Comparison of ENCODE assay signal across 31 cellular contexts in genomic region chr12:81136519-81136918, GRCh38. TPM values are rescaled to one million over a fixed set of nuclear protein-coding genes. Genes with fewer than 3 reads are reported as not detected.
"Had no signal": no experiment of that assay in that cellular context is flagged by ENCODE, and none has a peak within 500 bp of the region (broad histone marks: within the 10 kb centered on the region; RNA-seq: fewer than 3 reads in every experiment).

No MANE protein-coding gene starts in this region.

- H3K36me3 ChIP-seq: adrenal gland, breast epithelium, MG63, Peyer's patch had no signal

- H3K4me3 Mint-ChIP-seq: activated CD4-positive, alpha-beta T cell treated with anti-CD3 and anti-CD28 coated beads for 36 hours; activated CD4-positive, alpha-beta T cell treated with anti-CD3 and anti-CD28 coated beads, Interleukin-2, amount 10 ng/mL, durations not matched to agents 7 days and 5 days; activated CD8-positive, alpha-beta T cell treated with anti-CD3 and anti-CD28 coated beads, Interleukin-2, amount 10 ng/mL, durations not matched to agents 7 days and 5 days; activated naive CD4-positive, alpha-beta T cell treated with anti-CD3 and anti-CD28 coated beads for 36 hours; activated T-cell treated with anti-CD3 and anti-CD28 coated beads, Interleukin-2, amount 50 U/mL, for 24 hours; T-helper 1 cell treated with Interleukin-12 subunit alpha and Interleukin-12 subunit beta and Interleukin-4 antibody, amounts not matched to agents 30 μg/mL and 1 μg/mL, for 36 hours; T-helper 2 cell treated with Interferon-gamma antibody and Interleukin-4, amounts not matched to agents 5 μg/mL and 100 μg/mL, for 36 hours had no signal

- FAIRE-seq: astrocyte, TTC549 had no signal

- H3K9me3 ChIP-seq: adrenal gland, body of pancreas, breast epithelium, MG63, Peyer's patch had no signal

- H3K27me3 ChIP-seq: adrenal gland, body of pancreas, breast epithelium, MG63, Peyer's patch had no signal

- H3K4me1 ChIP-seq: adrenal gland, body of pancreas, breast epithelium, Peyer's patch had no signal

- DNase-seq: activated CD4-positive, alpha-beta T cell treated with anti-CD3 and anti-CD28 coated beads for 36 hours; activated CD4-positive, alpha-beta T cell treated with anti-CD3 and anti-CD28 coated beads, Interleukin-2, amount 10 ng/mL, durations not matched to agents 7 days and 5 days; activated CD4-positive, alpha-beta T cell treated with anti-CD3 and anti-CD28 coated beads, Interleukin-2, amount 50 U/mL, for 48 hours; activated CD8-positive, alpha-beta T cell treated with anti-CD3 and anti-CD28 coated beads, Interleukin-2, amount 10 ng/mL, durations not matched to agents 7 days and 5 days; activated gamma-delta T cell treated with Interleukin-2 at 50 U/mL for 16 hours; activated naive CD4-positive, alpha-beta T cell treated with anti-CD3 and anti-CD28 coated beads for 36 hours; activated T-cell treated with anti-CD3 and anti-CD28 coated beads, Interleukin-2, amount 50 U/mL, for 24 hours; adrenal gland; body of pancreas; Karpas-422; MG63; NCI-H1048; NCI-H1105 treated with DMSO at 0.1 percent for 48 hours; NCI-H1436; NCI-H1694; NCI-H1930; NCI-H345; NCI-H524 treated with DMSO at 0.1 percent for 48 hours; NCI-H748 treated with DMSO at 0.1 percent for 48 hours; NK-92 treated with Interleukin-12 subunit alpha and Interleukin-12 subunit beta, amount 100 ng/mL, for 24 hours; PC-3; Peyer's patch had no signal

- H3K4me3 ChIP-seq: adrenal gland, body of pancreas, breast epithelium, MG63, Peyer's patch had no signal

- H3K27ac Mint-ChIP-seq: activated CD4-positive, alpha-beta T cell treated with anti-CD3 and anti-CD28 coated beads for 36 hours; activated CD4-positive, alpha-beta T cell treated with anti-CD3 and anti-CD28 coated beads, Interleukin-2, amount 10 ng/mL, durations not matched to agents 7 days and 5 days; activated CD8-positive, alpha-beta T cell treated with anti-CD3 and anti-CD28 coated beads, Interleukin-2, amount 10 ng/mL, durations not matched to agents 7 days and 5 days; activated naive CD4-positive, alpha-beta T cell treated with anti-CD3 and anti-CD28 coated beads for 36 hours; activated naive CD4-positive, alpha-beta T cell treated with anti-CD3 and anti-CD28 coated beads, Interleukin-2, amount 50 U/mL, for 72 hours; activated T-cell treated with anti-CD3 and anti-CD28 coated beads, Interleukin-2, amount 50 U/mL, for 24 hours; T-helper 1 cell treated with Interleukin-12 subunit alpha and Interleukin-12 subunit beta and Interleukin-4 antibody, amounts not matched to agents 30 μg/mL and 1 μg/mL, for 36 hours; T-helper 2 cell treated with Interferon-gamma antibody and Interleukin-4, amounts not matched to agents 5 μg/mL and 100 μg/mL, for 36 hours had no signal

- H3K27ac ChIP-seq: adrenal gland, body of pancreas, breast epithelium, Peyer's patch, RWPE1 had no signal

- ATAC-seq: activated CD4-positive, alpha-beta T cell treated with anti-CD3 and anti-CD28 coated beads for 36 hours; activated CD4-positive, CD25-positive, alpha-beta regulatory T cell treated with anti-CD3 and anti-CD28 coated beads, Interleukin-2, amount 50 U/mL, for 24 hours; activated CD8-positive, alpha-beta T cell treated with anti-CD3 and anti-CD28 coated beads, Interleukin-2, amount 10 ng/mL, durations not matched to agents 7 days and 5 days; activated naive CD4-positive, alpha-beta T cell treated with anti-CD3 and anti-CD28 coated beads, Interleukin-2, amount 50 U/mL, for 72 hours; body of pancreas; PC-3; Right ventricle myocardium inferior had no signal

- H3K27me3 Mint-ChIP-seq: activated CD4-positive, alpha-beta T cell treated with anti-CD3 and anti-CD28 coated beads for 36 hours; activated CD4-positive, alpha-beta T cell treated with anti-CD3 and anti-CD28 coated beads, Interleukin-2, amount 10 ng/mL, durations not matched to agents 7 days and 5 days; activated T-cell treated with anti-CD3 and anti-CD28 coated beads, Interleukin-2, amount 50 U/mL, for 24 hours had no signal

- H3K4me1 Mint-ChIP-seq: activated CD4-positive, alpha-beta T cell treated with anti-CD3 and anti-CD28 coated beads for 36 hours; activated CD4-positive, alpha-beta T cell treated with anti-CD3 and anti-CD28 coated beads, Interleukin-2, amount 10 ng/mL, durations not matched to agents 7 days and 5 days had no signal

- H3K9me3 Mint-ChIP-seq: activated CD4-positive, alpha-beta T cell treated with anti-CD3 and anti-CD28 coated beads, Interleukin-2, amount 10 ng/mL, durations not matched to agents 7 days and 5 days; T-helper 1 cell treated with Interleukin-12 subunit alpha and Interleukin-12 subunit beta and Interleukin-4 antibody, amounts not matched to agents 30 μg/mL and 1 μg/mL, for 36 hours; T-helper 2 cell treated with Interferon-gamma antibody and Interleukin-4, amounts not matched to agents 5 μg/mL and 100 μg/mL, for 36 hours had no signal

RNA-seq across cellular contexts. Expression of gene ACSS3, which starts 58.6 kb away (rescaled TPM):
- total RNA-seq: activated CD4-positive, alpha-beta T cell treated with anti-CD3 and anti-CD28 coated beads for 36 hours; activated CD4-positive, alpha-beta T cell treated with anti-CD3 and anti-CD28 coated beads, Interleukin-2, amount 10 ng/mL, durations not matched to agents 7 days and 5 days; activated CD8-positive, alpha-beta T cell treated with anti-CD3 and anti-CD28 coated beads, Interleukin-2, amount 10 ng/mL, durations not matched to agents 7 days and 5 days; activated naive CD4-positive, alpha-beta T cell treated with anti-CD3 and anti-CD28 coated beads for 36 hours; activated naive CD4-positive, alpha-beta T cell treated with anti-CD3 and anti-CD28 coated beads, Interleukin-2, amount 50 U/mL, for 72 hours; PC-3 had no signal
